In the genomic region with DNA sequence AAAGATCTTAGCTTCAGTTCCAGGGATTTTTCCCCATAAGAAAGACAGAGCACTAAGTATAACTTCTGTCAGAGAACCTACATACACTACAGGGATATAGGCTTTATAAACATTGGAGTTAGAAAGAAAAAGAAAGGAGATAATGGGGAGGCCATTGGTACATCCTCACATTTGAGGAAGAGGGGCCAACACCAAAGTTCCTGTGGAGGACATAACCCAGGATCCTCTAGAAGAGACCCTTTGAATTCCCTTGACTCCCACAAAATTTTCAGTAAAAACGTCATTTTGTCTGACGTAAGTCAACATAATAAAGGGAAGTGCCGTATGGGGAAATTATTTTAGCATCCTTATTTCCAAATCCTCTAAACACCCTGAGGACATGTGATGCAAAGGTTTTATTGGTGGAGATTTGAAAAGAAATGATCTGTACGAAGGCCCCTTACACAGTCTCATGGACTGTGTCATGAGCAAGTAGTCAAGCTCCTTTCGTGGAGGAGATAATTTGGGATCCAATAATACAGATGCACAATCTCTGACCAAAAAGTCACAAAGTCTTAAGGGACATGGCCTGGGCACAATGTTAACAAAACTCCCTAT, we compare ENCODE assay signal across 15 cellular contexts. TPM values are rescaled to one million over a fixed set of nuclear protein-coding genes. Genes with fewer than 3 reads are reported as not detected.
DNase-seq lines count a peak whose midpoint lies in the region; ATAC-seq and TF ChIP-seq lines count a peak whose summit lies in the region.
"Had no signal": no experiment of that assay in that cellular context is flagged by ENCODE, and none has a peak within 500 bp of the region (broad histone marks: within the 10 kb centered on the region; RNA-seq: fewer than 3 reads in every experiment).

No MANE protein-coding gene starts in this region.

- ATAC-seq in HG03159 (IDR thresholded peaks at IDR 0.05; ENCODE audit: unreplicated experiment) (peak; percentile 23), body of pancreas (peak; percentile 24)

- H4K20me1 ChIP-seq in neural progenitor cell (ENCODE audit: low read depth), result no peaks in the 10 kb centered on the region

- 50 to 65% methylated on average over 5 of the region's 5 CpGs for WGBS in body of pancreas, 2 donors
- WGBS in sigmoid colon, 2 donors, result 55 to 62% methylated on average over 5 of the region's 5 CpGs

- peaks cover 6% of the 10 kb centered on the region for H3K9me3 Mint-ChIP-seq in neural progenitor cell
- H3K9me3 Mint-ChIP-seq: activated T-helper 1 cell treated with anti-CD3 and anti-CD28 coated beads, Interleukin-12 subunit alpha, Interleukin-12 subunit beta, Interleukin-2, Interleukin-4 antibody, amounts not matched to agents 30 ng/mL and 10 ng/mL and 1 ng/mL, durations not matched to agents 14 hours and 24 hours and 36 hours; T-helper 1 cell treated with Interleukin-12 subunit alpha and Interleukin-12 subunit beta and Interleukin-4 antibody, amounts not matched to agents 30 μg/mL and 1 μg/mL, for 36 hours had no signal

- intact Hi-C loops in body of pancreas (cut with DNase I) (no loop called here), sigmoid colon (cut with DNase I) (no loop called here)

- DNase-seq in GM12865 (ENCODE audit: low read depth), result no peak
- DNase-seq in body of pancreas, result no peak
- no peak for DNase-seq in neural progenitor cell (ENCODE audit: low spot score)
- DNase-seq in caudate nucleus (lab: John Stamatoyannopoulos, UW), result no peak
- DNase-seq in NCI-H1092 (lab: John Stamatoyannopoulos, UW), result no peak
- no peak for DNase-seq in sigmoid colon
- DNase-seq in activated CD4-positive, alpha-beta T cell treated with anti-CD3 and anti-CD28 coated beads for 4 hours, result no peak
- DNase-seq: activated CD4-positive, alpha-beta T cell treated with anti-CD3 and anti-CD28 coated beads for 48 hours; effector CD4-positive, alpha-beta T cell; nephron progenitor cell had no signal

- H3K4me3 ChIP-seq in GM12865 (ENCODE audit: low read depth, low read length), result peak overlapping the region; percentile 56
- H3K4me3 ChIP-seq in body of pancreas, result no peak overlapping the region
- H3K4me3 ChIP-seq in neural progenitor cell, result no peak overlapping the region
- H3K4me3 ChIP-seq in sigmoid colon, result no peak overlapping the region

- no peak for TF ChIP-seq EP300 in sigmoid colon (IDR thresholded peaks at IDR 0.05)

- H3K27ac Mint-ChIP-seq in neural progenitor cell, result no peak overlapping the region
- H3K27ac Mint-ChIP-seq: activated T-helper 1 cell treated with anti-CD3 and anti-CD28 coated beads, Interleukin-12 subunit alpha, Interleukin-12 subunit beta, Interleukin-2, Interleukin-4 antibody, amounts not matched to agents 30 ng/mL and 10 ng/mL and 1 ng/mL, durations not matched to agents 14 hours and 24 hours and 36 hours; nephron progenitor cell had no signal

- H3K9me3 ChIP-seq in body of pancreas (no peaks in the 10 kb centered on the region), neural progenitor cell (ENCODE audit: low read depth) (no peaks in the 10 kb centered on the region), sigmoid colon (no peaks in the 10 kb centered on the region)

- no peaks in the 10 kb centered on the region for H3K27me3 ChIP-seq in body of pancreas
- no peaks in the 10 kb centered on the region for H3K27me3 ChIP-seq in neural progenitor cell
- no peaks in the 10 kb centered on the region for H3K27me3 ChIP-seq in sigmoid colon

- TF ChIP-seq CTCF in GM12865 (IDR thresholded peaks at IDR 0.05; ENCODE audit: insufficient read depth, low read depth, low read length, missing control alignments), result no peak
- TF ChIP-seq CTCF in body of pancreas (IDR thresholded peaks at IDR 0.05), result no peak
- no peak for TF ChIP-seq CTCF in neural progenitor cell (IDR thresholded peaks at IDR 0.05)
- TF ChIP-seq CTCF in sigmoid colon (IDR thresholded peaks at IDR 0.05), result no peak

- H3K9ac ChIP-seq in neural progenitor cell, result no peak overlapping the region

- H3K27me3 Mint-ChIP-seq in neural progenitor cell (ENCODE audit: insufficient read depth, low read depth), result peaks cover 7% of the 10 kb centered on the region

- no peaks in the 10 kb centered on the region for H3K36me3 Mint-ChIP-seq in neural progenitor cell

- H3K4me1 ChIP-seq in body of pancreas (no peaks in the 10 kb centered on the region), neural progenitor cell (no peaks in the 10 kb centered on the region), sigmoid colon (no peaks in the 10 kb centered on the region)

- no peaks in the 10 kb centered on the region for H3K4me1 Mint-ChIP-seq in neural progenitor cell
- H3K4me1 Mint-ChIP-seq: nephron progenitor cell had no signal

- H3K27ac ChIP-seq in body of pancreas, result peak overlapping the region in 2 of 4 donors; percentile 44 to 60
- H3K27ac ChIP-seq in neural progenitor cell, result no peak overlapping the region
- H3K27ac ChIP-seq in caudate nucleus (ENCODE audit: low read depth, low read length), result no peak overlapping the region
- no peak overlapping the region for H3K27ac ChIP-seq in sigmoid colon

- TF ChIP-seq POLR2A in body of pancreas (IDR thresholded peaks at IDR 0.05), result no peak
- TF ChIP-seq POLR2A in sigmoid colon (IDR thresholded peaks at IDR 0.05), result no peak

- no peaks in the 10 kb centered on the region for H3F3A ChIP-seq in neural progenitor cell (ENCODE audit: low read depth)

- no peak overlapping the region for H3K4me2 ChIP-seq in neural progenitor cell

- no peak overlapping the region for H3K4me3 Mint-ChIP-seq in neural progenitor cell
- H3K4me3 Mint-ChIP-seq: activated T-helper 1 cell treated with anti-CD3 and anti-CD28 coated beads, Interleukin-12 subunit alpha, Interleukin-12 subunit beta, Interleukin-2, Interleukin-4 antibody, amounts not matched to agents 30 ng/mL and 10 ng/mL and 1 ng/mL, durations not matched to agents 14 hours and 24 hours and 36 hours; nephron progenitor cell; T-helper 1 cell treated with Interleukin-12 subunit alpha and Interleukin-12 subunit beta and Interleukin-4 antibody, amounts not matched to agents 30 μg/mL and 1 μg/mL, for 36 hours had no signal

- H3K36me3 ChIP-seq in body of pancreas (replicated peaks in 1 of 2; ENCODE audit: insufficient read depth in 1 of 2, low read depth in 2 of 2), result no peaks in the 10 kb centered on the region
- no peaks in the 10 kb centered on the region for H3K36me3 ChIP-seq in neural progenitor cell
- H3K36me3 ChIP-seq in sigmoid colon, result no peaks in the 10 kb centered on the region

- peak overlapping the region; percentile 94 for H2AFZ ChIP-seq in neural progenitor cell (replicated peaks)

- H3K79me2 ChIP-seq in neural progenitor cell (ENCODE audit: low read depth), result no peaks in the 10 kb centered on the region

RNA-seq across cellular contexts. Expression of a gene that starts 33.2 kb away (rescaled TPM):
- total RNA-seq in body of pancreas, result 100 to 1,000 TPM in 1 of 2 donors, 10 to 100 TPM in 1; 20.1 to 129 TPM
- total RNA-seq in neural progenitor cell (ENCODE audit: low replicate concordance), result 1.8 and 2.3 TPM in 2 replicates
- 100 to 1,000 TPM; 101 to 151 (median 113) TPM for total RNA-seq in sigmoid colon
- polyA plus RNA-seq in sigmoid colon, result 1,000 to 10,000 TPM in 1 of 3 donors, 100 to 1,000 TPM in 2; 137 to 1,090 (median 722) TPM

RNA-seq across cellular contexts. Expression of a gene that starts 57.2 kb away (rescaled TPM):
- total RNA-seq in body of pancreas (10 to 100 TPM in 1 of 2 donors, 1 to 10 TPM in 1; 1.3 to 19.8 TPM), neural progenitor cell (ENCODE audit: low replicate concordance) (2.2 and 3.4 TPM in 2 replicates), sigmoid colon (10 to 100 TPM in 1 of 4 donors, 1 to 10 TPM in 2, under 1 TPM in 1; 0.71 to 20.8 (median 1.6) TPM)
- polyA plus RNA-seq in sigmoid colon, result 10 to 100 TPM in 1 of 3 donors, 1 to 10 TPM in 1, not detected in 1; 2.1 to 13.6 TPM
- total RNA-seq: kidney epithelial cell, temporal lobe had no signal
